ENCODE assay signal across 1 cellular context in genomic region chr1:154866257-154866994, GRCh38.
TF ChIP-seq lines count a peak whose summit lies in the region.

No MANE protein-coding gene starts in this region.

TF ChIP-seq in K562, 482 proteins besides CTCF, POLR2A, EP300 and RAD21 (continued from another document and continues in another):
- TF ChIP-seq PBX2 (CRISPR knock-in tag; IDR thresholded peaks at IDR 0.05; ENCODE audit: low read depth) (no peak), PBX2 (tag; conservative IDR thresholded peaks at IDR 0.05; ENCODE audit: low read depth) (no peak), AFF1 (IDR thresholded peaks at IDR 0.05; ENCODE audit: low read depth in 1 of 2, partially characterized antibody in 2 of 2) (no peak), TFE3 (CRISPR knock-in tag; IDR thresholded peaks at IDR 0.05) (no peak), ZNF695 (CRISPR knock-in tag; IDR thresholded peaks at IDR 0.05) (no peak), PHF8 (IDR thresholded peaks at IDR 0.05; ENCODE audit: borderline replicate concordance, low read length) (no peak), SMAD1 (IDR thresholded peaks at IDR 0.05; ENCODE audit: low read depth, low read length, partially characterized antibody) (no peak), ZNF239 (CRISPR knock-in tag; IDR thresholded peaks at IDR 0.05) (no peak), GABPA (tag; conservative IDR thresholded peaks at IDR 0.05; ENCODE audit: low read depth) (peak; percentile 63), CBX1 (IDR thresholded peaks at IDR 0.05; ENCODE audit: low read depth) (no peak), ZNF592 (IDR thresholded peaks at IDR 0.05) (no peak), FUS (optimal IDR thresholded peaks at IDR 0.05; ENCODE audit: low read depth, low read length) (no peak), CREB3L1 (IDR thresholded peaks at IDR 0.05; ENCODE audit: borderline replicate concordance, low read depth) (no peak), MAFK (IDR thresholded peaks at IDR 0.05; ENCODE audit: low read length) (peak; percentile 11; the same call in 1 of the 2 replicates), ILK (tag; IDR thresholded peaks at IDR 0.05; ENCODE audit: borderline replicate concordance, low read depth) (no peak), E4F1 (CRISPR knock-in tag; IDR thresholded peaks at IDR 0.05; ENCODE audit: borderline replicate concordance) (no peak), ZNF707 (CRISPR knock-in tag; conservative IDR thresholded peaks at IDR 0.05) (no peak), ARID1B (IDR thresholded peaks at IDR 0.05) (peak; percentile 66), RBM34 (IDR thresholded peaks at IDR 0.05; ENCODE audit: borderline replicate concordance, insufficient read depth, low read length) (no peak), ZNF77 (CRISPR knock-in tag; IDR thresholded peaks at IDR 0.05) (no peak), NONO (IDR thresholded peaks at IDR 0.05; ENCODE audit: low read depth in 2 of 2, low read length in 1 of 2) (no peak), SRSF3 (IDR thresholded peaks at IDR 0.05; ENCODE audit: insufficient read depth, low read length) (no peak), ZBTB7A (IDR thresholded peaks at IDR 0.05; ENCODE audit: borderline replicate concordance, control insufficient read depth, low read depth, low read length) (peak; percentile 52; the same call in 1 of the 2 replicates), FOSL1 (tag; conservative IDR thresholded peaks at IDR 0.05) (0 out of 2 replicates have a peak, but pooled peaks have one; percentile 15), SMARCA4 (IDR thresholded peaks at IDR 0.05) (peak; percentile 35), LARP7 (IDR thresholded peaks at IDR 0.05) (no peak), KDM4B (IDR thresholded peaks at IDR 0.05; ENCODE audit: borderline replicate concordance in 2 of 2, low read depth in 1 of 2) (no peak), JUN (IDR thresholded peaks at IDR 0.05; ENCODE audit: borderline replicate concordance, low read depth, low read length) (no peak), JUN (CRISPR knock-in tag; IDR thresholded peaks at IDR 0.05; ENCODE audit: borderline replicate concordance) (no peak), GABPB2 (CRISPR knock-in tag; conservative IDR thresholded peaks at IDR 0.05) (no peak), ZNF644 (tag; IDR thresholded peaks at IDR 0.05; ENCODE audit: low read depth) (no peak), ETV5 (CRISPR knock-in tag; IDR thresholded peaks at IDR 0.05; ENCODE audit: low read depth) (peak; percentile 59; the same call in 1 of the 2 replicates), CSDE1 (IDR thresholded peaks at IDR 0.05) (no peak), ZNF354B (CRISPR knock-in tag; IDR thresholded peaks at IDR 0.05) (no peak), CTBP1 (IDR thresholded peaks at IDR 0.05; ENCODE audit: borderline replicate concordance) (no peak), ELF2 (CRISPR knock-in tag; IDR thresholded peaks at IDR 0.05) (no peak), GATA2 (CRISPR knock-in tag; IDR thresholded peaks at IDR 0.05) (peak; percentile 43; the same call in 1 of the 2 replicates), RFX7 (CRISPR knock-in tag; IDR thresholded peaks at IDR 0.05) (no peak), HDAC2 (IDR thresholded peaks at IDR 0.05) (0 out of 2 replicates have a peak, but pooled peaks have one; percentile 33), ZSCAN32 (CRISPR knock-in tag; IDR thresholded peaks at IDR 0.05) (no peak), CHD2 (IDR thresholded peaks at IDR 0.05; ENCODE audit: low read depth, low read length) (no peak), GATAD2B (IDR thresholded peaks at IDR 0.05; ENCODE audit: borderline replicate concordance) (no peak), DPF2 (IDR thresholded peaks at IDR 0.05) (0 out of 2 replicates have a peak, but pooled peaks have one; percentile 46), ELK3 (CRISPR knock-in tag; IDR thresholded peaks at IDR 0.05) (no peak), KLF10 (CRISPR knock-in tag; IDR thresholded peaks at IDR 0.05) (no peak), ZKSCAN8 (CRISPR knock-in tag; IDR thresholded peaks at IDR 0.05) (no peak), ETV6 (IDR thresholded peaks at IDR 0.05; ENCODE audit: borderline replicate concordance in 1 of 2, low read depth in 2 of 2, low read length in 1 of 2) (no peak), ETV6 (CRISPR knock-in tag; IDR thresholded peaks at IDR 0.05; ENCODE audit: borderline replicate concordance) (no peak)
